Comparison of ENCODE assay signal across 8 cellular contexts in genomic region chr1:94854458-94855306, GRCh38. TPM values are rescaled to one million over a fixed set of nuclear protein-coding genes. Genes with fewer than 3 reads are reported as not detected.
DNase-seq lines count a peak whose midpoint lies in the region; ATAC-seq and TF ChIP-seq lines count a peak whose summit lies in the region.

No MANE protein-coding gene starts in this region.

- ATAC-seq in GM21529 (IDR thresholded peaks at IDR 0.05; ENCODE audit: unreplicated experiment) (peak; percentile 99), naive B cell (ENCODE audit: low read depth in 2 of 2) (peak; percentile 93 to 94)

- intact Hi-C loops in OCI-LY7 (cut with micrococcal nuclease; ENCODE audit: unreplicated experiment) = loop anchor here (1.0 kb wide), 1 partner anchor 189 kb away; no protein-coding TSS in a partner anchor

- peak overlapping the region; percentile 51; the same call in 1 of the 2 replicates for H3K4me2 ChIP-seq in OCI-LY7 (ENCODE audit: low read length)

- H3K4me3 ChIP-seq in OCI-LY7 (ENCODE audit: low read depth, low read length, poor library complexity, severe bottlenecking) (no peak overlapping the region), fibroblast of mammary gland (ENCODE audit: control insufficient read depth, low read depth, low read length) (peak overlapping the region; percentile 46)

- POLR2A ChIA-PET in OCI-LY7 (lab: Charles Lee) = interaction anchor here (0.6 to 0.7 kb wide), 2 partner anchors 205 to 284 kb away, joined by 3 to 4 read pairs; no protein-coding TSS in a partner anchor

- no peaks in the 10 kb centered on the region for H3K79me2 ChIP-seq in OCI-LY7 (ENCODE audit: insufficient read depth, low read depth, low read length)

- no peak overlapping the region for H3K27ac Mint-ChIP-seq in activated T-cell treated with anti-CD3 and anti-CD28 coated beads, Interleukin-2, amount 50 U/mL, for 24 hours
- H3K27ac Mint-ChIP-seq in naive B cell = no peak overlapping the region

- no peaks in the 10 kb centered on the region for H3K9me3 Mint-ChIP-seq in activated T-cell treated with anti-CD3 and anti-CD28 coated beads, Interleukin-2, amount 50 U/mL, for 24 hours
- H3K9me3 Mint-ChIP-seq in naive B cell = no peaks in the 10 kb centered on the region

- H3K4me3 Mint-ChIP-seq in activated T-cell treated with anti-CD3 and anti-CD28 coated beads, Interleukin-2, amount 50 U/mL, for 24 hours = no peak overlapping the region
- H3K4me3 Mint-ChIP-seq in naive B cell = no peak overlapping the region

- H3K9me2 ChIP-seq in OCI-LY7 (ENCODE audit: insufficient read depth, low read length) = no peaks in the 10 kb centered on the region

- H3K9me3 ChIP-seq in OCI-LY7 (ENCODE audit: low read length) = no peaks in the 10 kb centered on the region

- no peaks in the 10 kb centered on the region for H3K4me1 Mint-ChIP-seq in activated T-cell treated with anti-CD3 and anti-CD28 coated beads, Interleukin-2, amount 50 U/mL, for 24 hours (ENCODE audit: low read depth)
- no peaks in the 10 kb centered on the region for H3K4me1 Mint-ChIP-seq in naive B cell

- DNase-seq in DMS153 (lab: John Stamatoyannopoulos, UW) (peak; percentile 71), HuH-7.5 (ENCODE audit: low spot score) (peak; percentile 79), OCI-LY7 (ENCODE audit: low spot score) (peak; percentile 77), fibroblast of mammary gland (ENCODE audit: low read depth) (peak; percentile 93), naive B cell (peak; percentile 75)
- peak; percentile 80 for DNase-seq in activated T-cell treated with anti-CD3 and anti-CD28 coated beads, Interleukin-2, amount 50 U/mL, for 24 hours
- DNase-seq in stimulated activated CD8-positive, alpha-beta memory T cell treated with anti-CD3 and anti-CD28 coated beads, Interleukin-7, amount 100 ng/mL, for 48 hours (ENCODE audit: extremely low read depth in 1 of 2, low read depth in 1 of 2) = peak; percentile 39 to 63

- CTCF ChIA-PET in OCI-LY7 (lab: Charles Lee; ENCODE audit: unreplicated experiment) = interaction anchor here (0.6 to 1.7 kb wide), 8 partner anchors 57 to 379 kb away, joined by 3 to 9 read pairs (median 4); partner anchors contain the start of gene RWDD3

- TF ChIP-seq CTCF in OCI-LY7 (conservative IDR thresholded peaks at IDR 0.05; ENCODE audit: low read length) = peak; percentile 83
- TF ChIP-seq CTCF in fibroblast of mammary gland (conservative IDR thresholded peaks at IDR 0.05; ENCODE audit: control insufficient read depth, insufficient read depth, low read depth, low read length) = peak; percentile 96

- H4K20me1 ChIP-seq in OCI-LY7 (ENCODE audit: insufficient read depth, low read length) = no peaks in the 10 kb centered on the region

- H3K4me1 ChIP-seq in OCI-LY7 (ENCODE audit: insufficient read depth, low read length, poor library complexity, severe bottlenecking) = no peaks in the 10 kb centered on the region

- H3K27ac ChIP-seq in OCI-LY7 (ENCODE audit: low read depth, low read length, poor library complexity, severe bottlenecking) = no peak overlapping the region

- no peaks in the 10 kb centered on the region for H3K36me3 Mint-ChIP-seq in activated T-cell treated with anti-CD3 and anti-CD28 coated beads, Interleukin-2, amount 50 U/mL, for 24 hours (ENCODE audit: low read depth)
- no peaks in the 10 kb centered on the region for H3K36me3 Mint-ChIP-seq in naive B cell

- peaks cover 6% of the 10 kb centered on the region for H3K27me3 Mint-ChIP-seq in activated T-cell treated with anti-CD3 and anti-CD28 coated beads, Interleukin-2, amount 50 U/mL, for 24 hours
- H3K27me3 Mint-ChIP-seq in naive B cell = peaks cover 6 to 9% (median 9%) of the 10 kb centered on the region in 3 donors

- no TSS peak for BruUV-seq in OCI-LY7 (replicated peaks; lab: Mats Ljungman, UMichigan)

- H2AFZ ChIP-seq in OCI-LY7 (ENCODE audit: low read length) = 0 out of 2 replicates have a peak overlapping the region, but pooled peaks have one; percentile 26

- no peaks in the 10 kb centered on the region for H3K36me3 ChIP-seq in OCI-LY7 (ENCODE audit: insufficient read depth, low read length)

RNA-seq across cellular contexts. Expression of gene SLC44A3, which starts 34.5 kb away (rescaled TPM):
- not detected in 2 replicates for total RNA-seq in OCI-LY7 (2014; rRNA removed; shearing (Covaris generic))
- not detected in 2 replicates for total RNA-seq in OCI-LY7 (2022)
- polyA plus RNA-seq in naive B cell (ENCODE audit: low read depth in 6 of 6) = not detected
